In genomic region chr20:57928181-57928967, GRCh38 we compare ENCODE assay signal across 14 cellular contexts.
DNase-seq lines count a peak whose midpoint lies in the region; ATAC-seq, FAIRE-seq and TF ChIP-seq lines count a peak whose summit lies in the region.
"Had no signal": no experiment of that assay in that cellular context is flagged by ENCODE, and none has a peak within 500 bp of the region (broad histone marks: within the 10 kb centered on the region; RNA-seq: fewer than 3 reads in every experiment).

No MANE protein-coding gene starts in this region.

- no peak overlapping the region for H2BK120ac ChIP-seq in mesenchymal stem cell (ENCODE audit: low read depth, low read length)

- no peak overlapping the region for H2AFZ ChIP-seq in mesenchymal stem cell (ENCODE audit: low read depth, low read length)

- no peaks in the 10 kb centered on the region for H3K27me3 ChIP-seq in SJSA1 (replicated peaks)
- peaks cover 0 to 43% of the 10 kb centered on the region in 2 experiments for H3K27me3 ChIP-seq in mesenchymal stem cell (ENCODE audit: control insufficient read depth in 1 of 2, insufficient read depth in 1 of 2, low read length in 2 of 2)

- 35% methylated on average over 2 of the region's 2 CpGs for WGBS in A549 (ENCODE audit: missing lambda C conversion rate)
- 89% methylated on average over 1 of the region's 2 CpGs for WGBS in mesenchymal stem cell

- no peak for FAIRE-seq in A549 (lab: Jason Lieb, UNC)

- H2BK5ac ChIP-seq in mesenchymal stem cell (ENCODE audit: low read depth, low read length, poor library complexity, severe bottlenecking) = no peak overlapping the region

- CTCF ChIA-PET in A549 (lab: Yijun Ruan, JAX) = no interaction called here

- no peak overlapping the region for H3K18ac ChIP-seq in mesenchymal stem cell (ENCODE audit: low read depth in 1 of 2, low read length in 2 of 2)

- H3K4me2 ChIP-seq in A549 (peak overlapping the region; percentile 31; the same call in 2 of the 3 replicates), mesenchymal stem cell (ENCODE audit: low read length, poor library complexity, severe bottlenecking) (no peak overlapping the region)

- peaks cover 15% of the 10 kb centered on the region for H3K9me3 ChIP-seq in A549
- H3K9me3 ChIP-seq in SJSA1 (replicated peaks) = peaks cover 9% of the 10 kb centered on the region
- H3K9me3 ChIP-seq in mesenchymal stem cell (ENCODE audit: control insufficient read depth, low read length) = peaks cover 19% of the 10 kb centered on the region

- no peak overlapping the region for H3K9ac ChIP-seq in mesenchymal stem cell (ENCODE audit: low read length)

- POLR2A ChIA-PET in A549 (lab: Yijun Ruan, JAX) = interaction anchor here (0.7 kb wide), 1 partner anchor 10 kb away, joined by 8 read pairs; no protein-coding TSS in a partner anchor

- 0 out of 6 replicates have a peak, but pooled peaks of 1 of the 2 experiments have one; percentile 38 for ATAC-seq in A549
- no peak for ATAC-seq in HG02610 (IDR thresholded peaks at IDR 0.05; ENCODE audit: unreplicated experiment)
- ATAC-seq: activated CD8-positive, alpha-beta T cell treated with anti-CD3 and anti-CD28 coated beads for 36 hours; HCT116 had no signal

- TF ChIP-seq EP300 in A549 (IDR thresholded peaks at IDR 0.05) = no peak

- H4K8ac ChIP-seq in mesenchymal stem cell (ENCODE audit: low read length) = no peak overlapping the region

- H3K14ac ChIP-seq in mesenchymal stem cell (ENCODE audit: low read length in 2 of 2) = no peak overlapping the region

- H3K4ac ChIP-seq in mesenchymal stem cell (ENCODE audit: low read depth in 1 of 2, low read length in 2 of 2) = no peak overlapping the region

- peak overlapping the region in 1 of 2 experiments; percentile 6; a peak in 2 of 6 replicates for H3K27ac ChIP-seq in A549
- H3K27ac ChIP-seq in SJSA1 = peak overlapping the region; percentile 52
- H3K27ac ChIP-seq in mesenchymal stem cell (ENCODE audit: low read length, poor library complexity, severe bottlenecking) = no peak overlapping the region

- peaks cover 4% of the 10 kb centered on the region; the same call in 1 of the 3 replicates for H3K4me1 ChIP-seq in A549
- H3K4me1 ChIP-seq in SJSA1 (replicated peaks) = peaks cover 23% of the 10 kb centered on the region
- H3K4me1 ChIP-seq in mesenchymal stem cell (ENCODE audit: control insufficient read depth, insufficient read depth, low read depth, low read length) = no peaks in the 10 kb centered on the region
- H3K4me1 ChIP-seq: Caco-2 had no signal

- no peaks in the 10 kb centered on the region for H3K36me3 ChIP-seq in SJSA1
- no peaks in the 10 kb centered on the region for H3K36me3 ChIP-seq in mesenchymal stem cell (ENCODE audit: control insufficient read depth in 1 of 2, insufficient read depth in 2 of 2, low read depth in 1 of 2, low read length in 2 of 2)

- no peak overlapping the region for H2AK5ac ChIP-seq in mesenchymal stem cell (ENCODE audit: low read length, severe bottlenecking)

- no peak for TF ChIP-seq POLR2A in A549 (IDR thresholded peaks at IDR 0.05; ENCODE audit: low read length)

- TF ChIP-seq CTCF in A549 (IDR thresholded peaks at IDR 0.05) (no peak), foreskin fibroblast (IDR thresholded peaks at IDR 0.05; ENCODE audit: low read depth, low read length) (no peak)

- DNase-seq in A549 (ENCODE audit: low read depth in 1 of 2, low spot score in 1 of 2) (peak; percentile 31 to 32), GM04504 (ENCODE audit: low read depth) (peak; percentile 36), SJSA1 (ENCODE audit: low read depth in 1 of 2, low spot score in 2 of 2) (peak; percentile 77 to 82), foreskin fibroblast (peak; percentile 65 to 70), mesenchymal stem cell (no peak), ecto neural progenitor cell (ENCODE audit: low spot score) (no peak), NCI-H69 (lab: John Stamatoyannopoulos, UW) (no peak)
- DNase-seq: activated CD8-positive, alpha-beta T cell treated with anti-CD3 and anti-CD28 coated beads for 36 hours; Caco-2; IMR-90; NCI-H1092 treated with DMSO at 0.1 percent for 48 hours; NCI-H2107 had no signal

- H3K4me3 ChIP-seq in A549 = no peak overlapping the region
- no peak overlapping the region for H3K4me3 ChIP-seq in SJSA1
- no peak overlapping the region for H3K4me3 ChIP-seq in foreskin fibroblast (ENCODE audit: low read depth in 1 of 2, low read length in 2 of 2)
- no peak overlapping the region for H3K4me3 ChIP-seq in mesenchymal stem cell (ENCODE audit: insufficient read depth in 1 of 2, low read depth in 1 of 2, low read length in 2 of 2)

- H3K23ac ChIP-seq in mesenchymal stem cell (ENCODE audit: low read length in 2 of 2) = no peak overlapping the region

- H2BK15ac ChIP-seq in mesenchymal stem cell (ENCODE audit: low read depth, poor library complexity, severe bottlenecking) = no peak overlapping the region

- H2BK12ac ChIP-seq in mesenchymal stem cell (ENCODE audit: low read length in 2 of 2) = no peak overlapping the region

- TF ChIP-seq RAD21 in A549 (conservative IDR thresholded peaks at IDR 0.05 in 1 of 2, IDR thresholded peaks at IDR 0.05 in 1 of 2) = no peak

- H3K79me1 ChIP-seq in mesenchymal stem cell (replicated peaks; ENCODE audit: low read length, poor library complexity, severe bottlenecking) = no peaks in the 10 kb centered on the region

- no peak overlapping the region for H4K91ac ChIP-seq in mesenchymal stem cell (ENCODE audit: low read length)

TF ChIP-seq in A549, 52 proteins besides CTCF, POLR2A, EP300 and RAD21:
- TF ChIP-seq USF2 (IDR thresholded peaks at IDR 0.05) = no peak
- TF ChIP-seq ZNF302 (CRISPR knock-in tag; IDR thresholded peaks at IDR 0.05) = no peak
- TF ChIP-seq CHD4 (IDR thresholded peaks at IDR 0.05; ENCODE audit: borderline replicate concordance) = no peak
- TF ChIP-seq EHF (CRISPR knock-in tag; IDR thresholded peaks at IDR 0.05) = no peak
- TF ChIP-seq NFE2L2 (conservative IDR thresholded peaks at IDR 0.05; ENCODE audit: low read length) = peak; percentile 34; the same call in 1 of the 2 replicates
- no peak for TF ChIP-seq FOSB (CRISPR knock-in tag; IDR thresholded peaks at IDR 0.05)
- TF ChIP-seq, protein P1, sequence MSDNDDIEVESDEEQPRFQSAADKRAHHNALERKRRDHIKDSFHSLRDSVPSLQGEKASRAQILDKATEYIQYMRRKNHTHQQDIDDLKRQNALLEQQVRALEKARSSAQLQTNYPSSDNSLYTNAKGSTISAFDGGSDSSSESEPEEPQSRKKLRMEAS (IDR thresholded peaks at IDR 0.05) = no peak
- TF ChIP-seq SREBF2 (IDR thresholded peaks at IDR 0.05) = no peak
- no peak for TF ChIP-seq CEBPB (IDR thresholded peaks at IDR 0.05)
- no peak for TF ChIP-seq HDAC2 (IDR thresholded peaks at IDR 0.05)
- no peak for TF ChIP-seq PHF8 (IDR thresholded peaks at IDR 0.05; ENCODE audit: borderline replicate concordance, low read depth)
- TF ChIP-seq MAFK (IDR thresholded peaks at IDR 0.05; ENCODE audit: partially characterized antibody) = peak; percentile 2
- 0 out of 2 replicates have a peak, but pooled peaks have one; percentile 22 for TF ChIP-seq GATA3 (IDR thresholded peaks at IDR 0.05; ENCODE audit: borderline replicate concordance)

Comparison
In these comparisons a context has a peak if more than half of its experiments do, and no peak if none do; other contexts are left out.
1. DNase-seq: peak in A549 (2 of 2), GM04504 (single experiment), SJSA1 (2 of 2) and foreskin fibroblast (2 of 2); none in mesenchymal stem cell (single experiment), ecto neural progenitor cell (single experiment) and NCI-H69 (single experiment).